Comparison of ENCODE assay signal across 1 cellular context in genomic region chr10:114408112-114408967, GRCh38.
TF ChIP-seq lines count a peak whose summit lies in the region.

No MANE protein-coding gene starts in this region.

TF ChIP-seq in H1, 55 proteins besides CTCF, POLR2A, EP300 and RAD21 (continued from another document):
- TF ChIP-seq TAF1 (IDR thresholded peaks at IDR 0.05; ENCODE audit: low read depth, low read length) (no peak), MAFK (IDR thresholded peaks at IDR 0.05; ENCODE audit: low read depth, low read length) (no peak), CEBPB (IDR thresholded peaks at IDR 0.05; ENCODE audit: low read depth, low read length) (no peak), TCF12 (IDR thresholded peaks at IDR 0.05; ENCODE audit: low read depth, low read length) (no peak), PHF8 (conservative IDR thresholded peaks at IDR 0.05; ENCODE audit: low read depth, low read length) (no peak), HDAC2 (IDR thresholded peaks at IDR 0.05; ENCODE audit: borderline replicate concordance in 1 of 2, low read depth in 2 of 2, low read length in 2 of 2) (no peak), SP4 (IDR thresholded peaks at IDR 0.05; ENCODE audit: low read length) (no peak), SP2 (IDR thresholded peaks at IDR 0.05; ENCODE audit: low read length) (no peak), SIRT6 (IDR thresholded peaks at IDR 0.05; ENCODE audit: low read length) (no peak), RFX5 (IDR thresholded peaks at IDR 0.05; ENCODE audit: borderline replicate concordance, low read depth, low read length) (no peak), ASH2L (IDR thresholded peaks at IDR 0.05; ENCODE audit: low read length) (no peak)
TF ChIP-seq in H1: peak in this region for 0.
